In genomic region chr7:4682621-4683042, GRCh38 we compare ENCODE assay signal across 9 cellular contexts. TPM values are rescaled to one million over a fixed set of nuclear protein-coding genes. Genes with fewer than 3 reads are reported as not detected.
DNase-seq lines count a peak whose midpoint lies in the region; ATAC-seq, FAIRE-seq and TF ChIP-seq lines count a peak whose summit lies in the region.
"Had no signal": no experiment of that assay in that cellular context is flagged by ENCODE, and none has a peak within 500 bp of the region (broad histone marks: within the 10 kb centered on the region; RNA-seq: fewer than 3 reads in every experiment).

No MANE protein-coding gene starts in this region.

- peak; percentile 43 for ATAC-seq in GM19455 (IDR thresholded peaks at IDR 0.05; ENCODE audit: unreplicated experiment)
- ATAC-seq in HG03520 (IDR thresholded peaks at IDR 0.05; ENCODE audit: unreplicated experiment) = peak; percentile 26
- ATAC-seq in central memory CD8-positive, alpha-beta T cell (replicated peaks; ENCODE audit: extremely low read depth, poor library complexity, severe bottlenecking) = peak; percentile 20
- ATAC-seq in HepG2 = peak; percentile 64
- ATAC-seq in stimulated activated memory B cell treated with anti-CD40 and anti-IgM and Interleukin-4, amounts not matched to agents 10 μg/mL and 1 μg/mL and 100 μg/mL, for 72 hours = peak; percentile 60

- FAIRE-seq in HepG2 (lab: Jason Lieb, UNC) = no peak
- FAIRE-seq: TTC549 had no signal

- 1% methylated on average over 19 of the region's 47 CpGs for WGBS in HepG2 (ENCODE audit: low lambda C conversion rate)

- H3K79me2 ChIP-seq in HepG2 (ENCODE audit: insufficient read depth, low read length) = peaks cover 47% of the 10 kb centered on the region

- H3K9me3 ChIP-seq in HepG2 (ENCODE audit: low read length) = no peaks in the 10 kb centered on the region

- POLR2A ChIA-PET in HepG2 (lab: Yijun Ruan, JAX) = interaction anchor here (0.8 to 3.4 kb wide), 4 partner anchors 32 to 56 kb away, joined by 3 to 46 read pairs (median 4); no protein-coding TSS in a partner anchor

- intact Hi-C loops in HepG2 (cut with micrococcal nuclease; ENCODE audit: unreplicated experiment) = loop anchor here (2.0 to 5.0 kb wide), 3 partner anchors 42 to 72 kb away; no protein-coding TSS in a partner anchor

- peaks cover 13% of the 10 kb centered on the region for H3K27me3 Mint-ChIP-seq in central memory CD8-positive, alpha-beta T cell
- H3K27me3 Mint-ChIP-seq in stimulated activated memory B cell treated with anti-CD40 and anti-IgM and Interleukin-4, amounts not matched to agents 10 μg/mL and 1 μg/mL and 100 μg/mL, for 72 hours = no peaks in the 10 kb centered on the region

- H3K36me3 ChIP-seq in HepG2 (replicated peaks in 1 of 2; ENCODE audit: control insufficient read depth in 1 of 2, insufficient read depth in 2 of 2, low read length in 2 of 2) = peaks cover 0 to 13% of the 10 kb centered on the region in 2 experiments; a peak in 2 of 5 replicates

- H3K9me3 Mint-ChIP-seq in central memory CD8-positive, alpha-beta T cell = no peaks in the 10 kb centered on the region
- H3K9me3 Mint-ChIP-seq in stimulated activated memory B cell treated with anti-CD40 and anti-IgM and Interleukin-4, amounts not matched to agents 10 μg/mL and 1 μg/mL and 100 μg/mL, for 72 hours = peaks cover 6% of the 10 kb centered on the region

- DNase-seq in COLO668 (lab: John Stamatoyannopoulos, UW; ENCODE audit: unreplicated experiment) = peak; percentile 77
- peak; percentile 24 for DNase-seq in T-helper 9 cell
- DNase-seq in central memory CD8-positive, alpha-beta T cell (ENCODE audit: low spot score in 2 of 2) = peak in 1 of 2 donors; percentile 23
- DNase-seq in HepG2 (ENCODE audit: low spot score) = no peak
- no peak for DNase-seq in NCI-H345 (lab: John Stamatoyannopoulos, UW)

- TF ChIP-seq RAD21 in HepG2 (CRISPR knock-in tag; IDR thresholded peaks at IDR 0.05) = peak; percentile 20; the same call in 1 of the 2 replicates

- H3K4me1 ChIP-seq in HepG2 (ENCODE audit: insufficient read depth, low read length) = peaks cover 37% of the 10 kb centered on the region

- peak overlapping the region; percentile 93 for H3K4me3 Mint-ChIP-seq in central memory CD8-positive, alpha-beta T cell
- peak overlapping the region; percentile 83 for H3K4me3 Mint-ChIP-seq in stimulated activated memory B cell treated with anti-CD40 and anti-IgM and Interleukin-4, amounts not matched to agents 10 μg/mL and 1 μg/mL and 100 μg/mL, for 72 hours

- peak; percentile 44 for TF ChIP-seq CTCF in HepG2 (CRISPR knock-in tag; IDR thresholded peaks at IDR 0.05)

- peaks cover 34% of the 10 kb centered on the region for H3K4me1 Mint-ChIP-seq in central memory CD8-positive, alpha-beta T cell
- peaks cover 48% of the 10 kb centered on the region for H3K4me1 Mint-ChIP-seq in stimulated activated memory B cell treated with anti-CD40 and anti-IgM and Interleukin-4, amounts not matched to agents 10 μg/mL and 1 μg/mL and 100 μg/mL, for 72 hours

- no peak for TF ChIP-seq POLR2A in HepG2 (IDR thresholded peaks at IDR 0.05; ENCODE audit: insufficient read depth in 1 of 2, low read depth in 2 of 2, low read length in 2 of 2)

- peak overlapping the region; percentile 71 for H3K27ac ChIP-seq in HepG2 (ENCODE audit: extremely low read length, insufficient read depth, low read length)

- H3K9ac ChIP-seq in HepG2 (ENCODE audit: insufficient read depth, low read depth, low read length) = peak overlapping the region; percentile 86

- H3K4me2 ChIP-seq in HepG2 (ENCODE audit: low read depth, low read length) = peak overlapping the region; percentile 69

- CTCF ChIA-PET in HepG2 (lab: Yijun Ruan, JAX; ENCODE audit: low intra/inter-chr PET ratio, low total read pairs) = interaction anchor here (1.5 kb wide), 1 partner anchor 40 kb away, joined by 5 read pairs; no protein-coding TSS in a partner anchor

- no peak for TF ChIP-seq EP300 in HepG2 (IDR thresholded peaks at IDR 0.05; ENCODE audit: low read depth in 2 of 2, low read length in 2 of 2)
- TF ChIP-seq EP300 in HepG2 (CRISPR knock-in tag; IDR thresholded peaks at IDR 0.05; ENCODE audit: borderline replicate concordance) = no peak

- peak overlapping the region; percentile 87 to 99 (median 90) for H3K4me3 ChIP-seq in HepG2 (replicated peaks in 1 of 3; ENCODE audit: insufficient read depth in 1 of 3, low read depth in 2 of 3, low read length in 3 of 3)

- H3K27ac Mint-ChIP-seq in central memory CD8-positive, alpha-beta T cell (ENCODE audit: low read depth) = peak overlapping the region; percentile 95
- peak overlapping the region; percentile 91 for H3K27ac Mint-ChIP-seq in stimulated activated memory B cell treated with anti-CD40 and anti-IgM and Interleukin-4, amounts not matched to agents 10 μg/mL and 1 μg/mL and 100 μg/mL, for 72 hours

- H3K27me3 ChIP-seq in HepG2 (ENCODE audit: control insufficient read depth in 1 of 2, insufficient read depth in 2 of 2, low read length in 2 of 2) = peaks cover 0 to 4% of the 10 kb centered on the region in 2 experiments; a peak in 1 of 5 replicates

- H4K20me1 ChIP-seq in HepG2 (ENCODE audit: insufficient read depth, low read length) = peaks cover 19% of the 10 kb centered on the region

- H2AFZ ChIP-seq in HepG2 (ENCODE audit: low read length) = no peak overlapping the region

- no TSS peak for BruUV-seq in HepG2 (replicated peaks; lab: Mats Ljungman, UMichigan)

- H3K36me3 Mint-ChIP-seq in central memory CD8-positive, alpha-beta T cell (ENCODE audit: insufficient read depth) = peaks cover 8% of the 10 kb centered on the region
- H3K36me3 Mint-ChIP-seq in stimulated activated memory B cell treated with anti-CD40 and anti-IgM and Interleukin-4, amounts not matched to agents 10 μg/mL and 1 μg/mL and 100 μg/mL, for 72 hours = peaks cover 16% of the 10 kb centered on the region

- in situ Hi-C loops in HepG2 (cut with HindIII; ENCODE audit: extremely low pct_ligation_motif_present, low pct_unique_long_range_greater_than_20kb) = loop anchor here (5.0 kb wide), 2 partner anchors 35 to 70 kb away; no protein-coding TSS in a partner anchor

TF ChIP-seq in HepG2, 621 proteins besides CTCF, POLR2A, EP300 and RAD21 (continues in another document):
- TF ChIP-seq ZNF550 (CRISPR knock-in tag; IDR thresholded peaks at IDR 0.05; ENCODE audit: borderline replicate concordance) = no peak
- no peak for TF ChIP-seq ZNF605 (CRISPR knock-in tag; IDR thresholded peaks at IDR 0.05)
- TF ChIP-seq ZNF333 (CRISPR knock-in tag; IDR thresholded peaks at IDR 0.05; ENCODE audit: borderline replicate concordance) = no peak
- no peak for TF ChIP-seq ZNF703 (CRISPR knock-in tag; IDR thresholded peaks at IDR 0.05; ENCODE audit: borderline replicate concordance)
- no peak for TF ChIP-seq PRMT3 (CRISPR knock-in tag; IDR thresholded peaks at IDR 0.05; ENCODE audit: borderline replicate concordance, low read depth)
- TF ChIP-seq ZFY (CRISPR knock-in tag; IDR thresholded peaks at IDR 0.05) = peak; percentile 68; the same call in 1 of the 2 replicates
- no peak for TF ChIP-seq NKX3-1 (CRISPR knock-in tag; IDR thresholded peaks at IDR 0.05)
- TF ChIP-seq UBTF (CRISPR knock-in tag; IDR thresholded peaks at IDR 0.05) = peak; percentile 47; the same call in 1 of the 2 replicates

RNA-seq across cellular contexts. Expression of gene FOXK1, which starts 0.5 kb away (rescaled TPM):
- 8.8 and 9.7 TPM in 2 replicates for total RNA-seq in HepG2 (2016; rRNA removed; fragmentation: Illumina TruSeq; extraction: Trizol)
- 20.0 and 23.4 TPM in 2 replicates for total RNA-seq in HepG2 (2016; cell fraction: cytosol; rRNA removed; fragmentation: Illumina TruSeq; extraction: Trizol; ENCODE audit: low read depth)
- total RNA-seq in HepG2 (2016; cell fraction: insoluble cytoplasmic fraction; rRNA removed; fragmentation: Illumina TruSeq; extraction: Trizol) = 7.9 and 8.8 TPM in 2 replicates
- total RNA-seq in HepG2 (2016; cell fraction: membrane; rRNA removed; fragmentation: Illumina TruSeq; extraction: Trizol) = 8.0 and 8.3 TPM in 2 replicates
- total RNA-seq in HepG2 (2016; cell fraction: nucleus; rRNA removed; fragmentation: Illumina TruSeq; extraction: Trizol) = 9.2 and 12.0 TPM in 2 replicates
- 4.6 and 4.7 TPM in 2 replicates for polyA plus RNA-seq in HepG2 (2011; rRNA removed)
- 1.7 and 2.8 TPM in 2 replicates for polyA plus RNA-seq in HepG2 (2011; cell fraction: cytosol; rRNA removed)
- polyA plus RNA-seq in HepG2 (2011; cell fraction: nucleus; rRNA removed) = 17.7 and 24.7 TPM in 2 replicates
- polyA plus RNA-seq in HepG2 (2012) = 4.4 and 4.8 TPM in 2 replicates
- 0.55 and 0.96 TPM in 2 replicates for polyA plus RNA-seq in HepG2 (2016; cell fraction: cytosol; fragmentation: Illumina TruSeq; extraction: Trizol; ENCODE audit: low read depth)
- 3.9 and 5.8 TPM in 2 replicates for polyA plus RNA-seq in HepG2 (2016; cell fraction: insoluble cytoplasmic fraction; fragmentation: Illumina TruSeq; extraction: Trizol; ENCODE audit: low read depth)
- polyA plus RNA-seq in HepG2 (2016; cell fraction: membrane; fragmentation: Illumina TruSeq; extraction: Trizol; ENCODE audit: low read depth) = 0.41 and 0.84 TPM in 2 replicates
- 15.3 and 17.1 TPM in 2 replicates for polyA plus RNA-seq in HepG2 (2016; cell fraction: nucleus; fragmentation: Illumina TruSeq; extraction: Trizol; ENCODE audit: insufficient read depth, low read depth)
- 16.6 and 23.1 TPM in 2 replicates for polyA minus RNA-seq in HepG2 (2011; rRNA and poly(A)+ RNA removed; ENCODE audit: low replicate concordance)
- 12.9 and 14.4 TPM in 2 replicates for polyA minus RNA-seq in HepG2 (2011; cell fraction: cytosol; rRNA and poly(A)+ RNA removed)
- 16.2 and 17.8 TPM in 2 replicates for polyA minus RNA-seq in HepG2 (2011; cell fraction: nucleus; rRNA and poly(A)+ RNA removed)

Comparison
In these comparisons a context has a peak if more than half of its experiments do, and no peak if none do; other contexts are left out.
1. DNase-seq: peak in COLO668 (single experiment) and T-helper 9 cell (single experiment); none in HepG2 (single experiment) and NCI-H345 (single experiment).
2. Peak in every context shown above with its lines, with median percentiles within 50 percentile points of each other: ATAC-seq.